ENCODE assay signal across 8 cellular contexts in genomic region chr10:75431180-75432111, GRCh38. TPM values are rescaled to one million over a fixed set of nuclear protein-coding genes. Genes with fewer than 3 reads are reported as not detected.
DNase-seq lines count a peak whose midpoint lies in the region; ATAC-seq and TF ChIP-seq lines count a peak whose summit lies in the region.

Gene LRMDA, plus strand, starts transcription at chr10:75431624.

- H3K27me3 Mint-ChIP-seq in activated naive CD8-positive, alpha-beta T cell, result peaks cover 35% of the 10 kb centered on the region
- H3K27me3 Mint-ChIP-seq in activated naive CD8-positive, alpha-beta T cell treated with anti-CD3 and anti-CD28 coated beads for 36 hours, result peaks cover 64% of the 10 kb centered on the region
- H3K27me3 Mint-ChIP-seq in WTC11 (ENCODE audit: low read depth), result peaks cover 96% of the 10 kb centered on the region

- H3K36me3 Mint-ChIP-seq in activated naive CD8-positive, alpha-beta T cell, result no peaks in the 10 kb centered on the region
- no peaks in the 10 kb centered on the region for H3K36me3 Mint-ChIP-seq in activated naive CD8-positive, alpha-beta T cell treated with anti-CD3 and anti-CD28 coated beads for 36 hours
- no peaks in the 10 kb centered on the region for H3K36me3 Mint-ChIP-seq in WTC11

- peak within 1 kb of the TSS; percentile 92 for H3K4me3 ChIP-seq in rectal smooth muscle tissue (ENCODE audit: low read length)

- H3K4me3 Mint-ChIP-seq in activated naive CD8-positive, alpha-beta T cell, result peak within 1 kb of the TSS; percentile 71
- H3K4me3 Mint-ChIP-seq in activated naive CD8-positive, alpha-beta T cell treated with anti-CD3 and anti-CD28 coated beads for 36 hours, result no peak within 1 kb of the TSS
- H3K4me3 Mint-ChIP-seq in WTC11, result peak within 1 kb of the TSS; percentile 68

- no peak for TF ChIP-seq CTCF in WTC11 (IDR thresholded peaks at IDR 0.05)

- intact Hi-C loops in left ventricle myocardium superior (cut with micrococcal nuclease), result no loop called here

- no peak within 1 kb of the TSS for H3K27ac Mint-ChIP-seq in activated naive CD8-positive, alpha-beta T cell
- no peak within 1 kb of the TSS for H3K27ac Mint-ChIP-seq in activated naive CD8-positive, alpha-beta T cell treated with anti-CD3 and anti-CD28 coated beads for 36 hours
- H3K27ac Mint-ChIP-seq in WTC11, result no peak within 1 kb of the TSS

- peaks cover 4% of the 10 kb centered on the region for H3K4me1 ChIP-seq in rectal smooth muscle tissue (ENCODE audit: control insufficient read depth, insufficient read depth, low read length)

- peak within 1 kb of the TSS; percentile 43 for H3K27ac ChIP-seq in rectal smooth muscle tissue (ENCODE audit: low read depth, low read length)

- no peaks in the 10 kb centered on the region for H3K36me3 ChIP-seq in rectal smooth muscle tissue (ENCODE audit: control insufficient read depth, insufficient read depth, low read length)

- H3K27me3 ChIP-seq in rectal smooth muscle tissue (ENCODE audit: control insufficient read depth, insufficient read depth, low read length), result peaks cover 2% of the 10 kb centered on the region

- ATAC-seq in WTC11 (peak; percentile 41), left ventricle myocardium superior (peak; percentile 74)

- H3K9ac ChIP-seq in rectal smooth muscle tissue (ENCODE audit: low read length), result peak within 1 kb of the TSS; percentile 45

- no peaks in the 10 kb centered on the region for H3K9me3 Mint-ChIP-seq in activated naive CD8-positive, alpha-beta T cell (ENCODE audit: low read depth)
- no peaks in the 10 kb centered on the region for H3K9me3 Mint-ChIP-seq in activated naive CD8-positive, alpha-beta T cell treated with anti-CD3 and anti-CD28 coated beads for 36 hours
- no peaks in the 10 kb centered on the region for H3K9me3 Mint-ChIP-seq in WTC11

- CTCF ChIA-PET in WTC11 (lab: Charles Lee), result interaction anchor here (0.5 to 2.1 kb wide), 6 partner anchors 21 to 466 kb away, joined by 3 to 12 read pairs (median 6); partner anchors contain the start of gene ZNF503

- peaks cover 7% of the 10 kb centered on the region for H3K4me1 Mint-ChIP-seq in activated naive CD8-positive, alpha-beta T cell (ENCODE audit: low read depth)
- no peaks in the 10 kb centered on the region for H3K4me1 Mint-ChIP-seq in activated naive CD8-positive, alpha-beta T cell treated with anti-CD3 and anti-CD28 coated beads for 36 hours
- H3K4me1 Mint-ChIP-seq in WTC11, result peaks cover 42% of the 10 kb centered on the region

- POLR2A ChIA-PET in WTC11 (lab: Charles Lee), result no interaction called here

- no peak for DNase-seq in activated naive CD8-positive, alpha-beta T cell treated with anti-CD3 and anti-CD28 coated beads for 36 hours
- DNase-seq in WTC11 (ENCODE audit: low spot score), result peak; percentile 38
- DNase-seq in left ventricle myocardium superior, result peak; percentile 77
- DNase-seq in cerebellar cortex (ENCODE audit: low spot score), result no peak
- no peak for DNase-seq in HuH-7.5 (ENCODE audit: low spot score)
- DNase-seq in DMS153 treated with DMSO at 0.1 percent for 48 hours (lab: John Stamatoyannopoulos, UW; ENCODE audit: unreplicated experiment), result no peak

TF ChIP-seq in WTC11, 78 proteins besides CTCF, POLR2A, EP300 and RAD21 (continues in another document):
- TF ChIP-seq NR2C2 (CRISPR knock-in tag; IDR thresholded peaks at IDR 0.05), result no peak
- TF ChIP-seq ZNF219 (CRISPR knock-in tag; IDR thresholded peaks at IDR 0.05; ENCODE audit: borderline replicate concordance), result peak; percentile 43; the same call in 1 of the 2 replicates
- peak; percentile 40; the same call in 1 of the 2 replicates for TF ChIP-seq FOXP1 (CRISPR knock-in tag; IDR thresholded peaks at IDR 0.05; ENCODE audit: borderline replicate concordance)
- no peak for TF ChIP-seq ZNF396 (CRISPR knock-in tag; IDR thresholded peaks at IDR 0.05; ENCODE audit: borderline replicate concordance)
- no peak for TF ChIP-seq NR3C1 (CRISPR knock-in tag; conservative IDR thresholded peaks at IDR 0.05; ENCODE audit: low read depth)
- TF ChIP-seq MXD4 (CRISPR knock-in tag; IDR thresholded peaks at IDR 0.05; ENCODE audit: borderline replicate concordance), result no peak
- 0 out of 2 replicates have a peak, but pooled peaks have one; percentile 16 for TF ChIP-seq E2F4 (CRISPR knock-in tag; IDR thresholded peaks at IDR 0.05; ENCODE audit: borderline replicate concordance, low read depth)
- TF ChIP-seq NFYB (CRISPR knock-in tag; conservative IDR thresholded peaks at IDR 0.05; ENCODE audit: low read depth), result no peak
- 0 out of 2 replicates have a peak, but pooled peaks have one; percentile 29 for TF ChIP-seq ETV6 (CRISPR knock-in tag; IDR thresholded peaks at IDR 0.05)
- 0 out of 2 replicates have a peak, but pooled peaks have one; percentile 46 for TF ChIP-seq KAT7 (CRISPR knock-in tag; IDR thresholded peaks at IDR 0.05; ENCODE audit: borderline replicate concordance)
- no peak for TF ChIP-seq CREB1 (CRISPR knock-in tag; IDR thresholded peaks at IDR 0.05)
- TF ChIP-seq GABPB1 (CRISPR knock-in tag; IDR thresholded peaks at IDR 0.05), result peak; percentile 55; the same call in 1 of the 2 replicates
- no peak for TF ChIP-seq RORB (CRISPR knock-in tag; IDR thresholded peaks at IDR 0.05)
- no peak for TF ChIP-seq FOXJ3 (CRISPR knock-in tag; IDR thresholded peaks at IDR 0.05; ENCODE audit: borderline replicate concordance)
- TF ChIP-seq SP1 (CRISPR knock-in tag; conservative IDR thresholded peaks at IDR 0.05), result 0 out of 2 replicates have a peak, but pooled peaks have one; percentile 26
- 0 out of 2 replicates have a peak, but pooled peaks have one; percentile 22 for TF ChIP-seq TEAD1 (CRISPR knock-in tag; IDR thresholded peaks at IDR 0.05)
- no peak for TF ChIP-seq ELF4 (CRISPR knock-in tag; IDR thresholded peaks at IDR 0.05; ENCODE audit: low read depth)
- TF ChIP-seq JUN (CRISPR knock-in tag; IDR thresholded peaks at IDR 0.05), result no peak
- TF ChIP-seq IRF2 (CRISPR knock-in tag; IDR thresholded peaks at IDR 0.05; ENCODE audit: borderline replicate concordance, low read depth), result no peak
- no peak for TF ChIP-seq SOX15 (CRISPR knock-in tag; IDR thresholded peaks at IDR 0.05)
- TF ChIP-seq ZNF425 (CRISPR knock-in tag; conservative IDR thresholded peaks at IDR 0.05), result no peak
- TF ChIP-seq GTF2I (CRISPR knock-in tag; conservative IDR thresholded peaks at IDR 0.05), result no peak
- TF ChIP-seq TP53 (CRISPR knock-in tag; IDR thresholded peaks at IDR 0.05), result 0 out of 2 replicates have a peak, but pooled peaks have one; percentile 22
- peak; percentile 83 for TF ChIP-seq ZNF423 (CRISPR knock-in tag; IDR thresholded peaks at IDR 0.05)
- TF ChIP-seq ERG (CRISPR knock-in tag; IDR thresholded peaks at IDR 0.05), result no peak
- TF ChIP-seq ATF3 (CRISPR knock-in tag; conservative IDR thresholded peaks at IDR 0.05), result no peak
- TF ChIP-seq EMX1 (CRISPR knock-in tag; IDR thresholded peaks at IDR 0.05), result no peak

RNA-seq across cellular contexts. Expression of gene LRMDA, which starts in this region (rescaled TPM):
- not detected for total RNA-seq in activated naive CD8-positive, alpha-beta T cell treated with anti-CD3 and anti-CD28 coated beads for 36 hours
- total RNA-seq in WTC11 (2021), result 0.48 to 0.92 TPM (median 0.78 TPM) in 3 replicates
- 23.1 TPM for total RNA-seq in left ventricle myocardium superior

Comparison
In these comparisons a context has a peak if more than half of its experiments do, and no peak if none do; other contexts are left out.
1. RNA of gene LRMDA (total RNA-seq): 23.1 TPM in left ventricle myocardium superior (single experiment); 0.48 to 0.92 TPM in WTC11 and not detected in activated naive CD8-positive, alpha-beta T cell treated with anti-CD3 and anti-CD28 coated beads for 36 hours; every median in the first group is over 10 times any median in the second.
2. Peak in DNase-seq and ATAC-seq in WTC11; RNA of the gene not detected or under 1 TPM.